21 cellular contexts compared by ENCODE assay signal in genomic region chr1:9314101-9314500, GRCh38. TPM values are rescaled to one million over a fixed set of nuclear protein-coding genes. Genes with fewer than 3 reads are reported as not detected.
DNase-seq lines count a peak whose midpoint lies in the region; ATAC-seq and TF ChIP-seq lines count a peak whose summit lies in the region.
"Had no signal": no experiment of that assay in that cellular context is flagged by ENCODE, and none has a peak within 500 bp of the region (broad histone marks: within the 10 kb centered on the region; RNA-seq: fewer than 3 reads in every experiment).

No MANE protein-coding gene starts in this region.

- no peak overlapping the region for H3K4me3 Mint-ChIP-seq in activated CD4-positive, alpha-beta memory T cell treated with anti-CD3 and anti-CD28 coated beads for 36 hours
- no peak overlapping the region for H3K4me3 Mint-ChIP-seq in stimulated activated naive CD8-positive, alpha-beta T cell treated with anti-CD3 and anti-CD28 coated beads, Interleukin-15, amount 100 ng/mL, for 72 hours
- H3K4me3 Mint-ChIP-seq in endodermal cell: no peak overlapping the region

- H3K27me3 ChIP-seq in IMR-90 (ENCODE audit: control insufficient read depth, insufficient read depth, low read length) (no peaks in the 10 kb centered on the region), kidney epithelial cell (ENCODE audit: control insufficient read depth, insufficient read depth, low read length) (no peaks in the 10 kb centered on the region), subcutaneous abdominal adipose tissue (ENCODE audit: control insufficient read depth in 5 of 5, insufficient read depth in 4 of 5, low read length in 5 of 5) (no peaks in the 10 kb centered on the region), endodermal cell (ENCODE audit: control insufficient read depth, insufficient read depth, low read length, poor library complexity, severe bottlenecking) (no peaks in the 10 kb centered on the region)
- H3K27me3 ChIP-seq: Peyer's patch had no signal

- H3K36me3 ChIP-seq in IMR-90 (ENCODE audit: control insufficient read depth, insufficient read depth, low read length) (no peaks in the 10 kb centered on the region; the same call in 1 of the 2 replicates), kidney epithelial cell (ENCODE audit: control insufficient read depth, insufficient read depth, low read length) (peaks cover 1% of the 10 kb centered on the region), subcutaneous abdominal adipose tissue (ENCODE audit: control insufficient read depth in 5 of 5, insufficient read depth in 5 of 5, low read length in 5 of 5) (peaks cover 0 to 15% (median 8%) of the 10 kb centered on the region in 5 donors), endodermal cell (ENCODE audit: control insufficient read depth, insufficient read depth, low read length) (peaks cover 3% of the 10 kb centered on the region)
- H3K36me3 ChIP-seq: Peyer's patch had no signal

- in situ Hi-C loops in IMR-90 (cut with MboI; ENCODE audit: low sequenced_read_pairs): no loop called here

- no peak overlapping the region for H4K8ac ChIP-seq in IMR-90 (ENCODE audit: low read depth in 2 of 2, low read length in 2 of 2)

- no peak overlapping the region for H2AFZ ChIP-seq in IMR-90 (replicated peaks; ENCODE audit: low read length, poor library complexity)

- H3K56ac ChIP-seq in IMR-90 (ENCODE audit: extremely low read depth, insufficient read depth, low read length): no peak overlapping the region

- whole genome bisulfite sequencing in IMR-90 (ENCODE audit: extremely low coverage in 2 of 2, insufficient read length in 1 of 2), 2 experiments: 69% methylated on average over 6 of the region's 7 CpGs; no CpG with 5 or more reads in 1 of the 2 experiments
- 89 to 90% methylated on average over 3 to 7 of the region's 7 CpGs for WGBS in endodermal cell (ENCODE audit: insufficient coverage in 1 of 2, insufficient read length in 1 of 2), 2 experiments

- H3K9me1 ChIP-seq in IMR-90 (ENCODE audit: insufficient read depth, low read length): peaks cover 45% of the 10 kb centered on the region

- H3K9me3 ChIP-seq in IMR-90 (ENCODE audit: control insufficient read depth, insufficient read depth, low read length): no peaks in the 10 kb centered on the region
- no peaks in the 10 kb centered on the region for H3K9me3 ChIP-seq in subcutaneous abdominal adipose tissue (ENCODE audit: control insufficient read depth in 5 of 5, low read length in 5 of 5)
- H3K9me3 ChIP-seq in endodermal cell (ENCODE audit: control insufficient read depth, low read length): no peaks in the 10 kb centered on the region
- H3K9me3 ChIP-seq: Peyer's patch had no signal

- peaks cover 94% of the 10 kb centered on the region for H4K20me1 ChIP-seq in IMR-90 (ENCODE audit: insufficient read depth, low read length)

- H3K18ac ChIP-seq in IMR-90 (ENCODE audit: low read depth, low read length): no peak overlapping the region

- no peak for TF ChIP-seq POLR2A in IMR-90 (IDR thresholded peaks at IDR 0.05; ENCODE audit: low read depth, low read length)

- no peak for TF ChIP-seq CTCF in IMR-90 (conservative IDR thresholded peaks at IDR 0.05; ENCODE audit: low read depth, low read length)
- peak; percentile 21 for TF ChIP-seq CTCF in kidney epithelial cell (IDR thresholded peaks at IDR 0.05; ENCODE audit: insufficient read depth, low read length, poor library complexity, severe bottlenecking)
- TF ChIP-seq CTCF in endodermal cell (conservative IDR thresholded peaks at IDR 0.05): no peak

- no peak overlapping the region for H2BK5ac ChIP-seq in IMR-90 (ENCODE audit: low read depth, low read length, poor library complexity, severe bottlenecking)

- no peak for ATAC-seq in IMR-90 (ENCODE audit: low read depth)
- ATAC-seq in stimulated activated naive CD8-positive, alpha-beta T cell treated with anti-CD3 and anti-CD28 coated beads, Interleukin-15, amount 100 ng/mL, for 72 hours: no peak
- ATAC-seq: activated CD4-positive, CD25-positive, alpha-beta regulatory T cell treated with anti-CD3 and anti-CD28 coated beads, Interleukin-2, amount 50 U/mL, for 24 hours had no signal

- intact Hi-C loops in IMR-90 (cut with micrococcal nuclease): no loop called here
- intact Hi-C loops in activated CD4-positive, alpha-beta memory T cell treated with anti-CD3 and anti-CD28 coated beads for 36 hours (cut with micrococcal nuclease): no loop called here

- H3K4me1 ChIP-seq in IMR-90 (ENCODE audit: control insufficient read depth, insufficient read depth, low read length): peaks cover 27% of the 10 kb centered on the region
- peaks cover 3 to 58% (median 49%) of the 10 kb centered on the region in 5 donors for H3K4me1 ChIP-seq in subcutaneous abdominal adipose tissue (ENCODE audit: control insufficient read depth in 5 of 5, insufficient read depth in 5 of 5, low read length in 5 of 5)
- H3K4me1 ChIP-seq in endodermal cell (ENCODE audit: control insufficient read depth, insufficient read depth, low read length): peaks cover 16% of the 10 kb centered on the region

- dilution Hi-C loops in IMR-90 (cut with HindIII; ENCODE audit: low sequenced_read_pairs, unreplicated experiment): no loop called here

- H3K27ac Mint-ChIP-seq in activated CD4-positive, alpha-beta memory T cell treated with anti-CD3 and anti-CD28 coated beads for 36 hours: peak overlapping the region; percentile 93
- peak overlapping the region in 1 of 2 donors; percentile 83 for H3K27ac Mint-ChIP-seq in stimulated activated naive CD8-positive, alpha-beta T cell treated with anti-CD3 and anti-CD28 coated beads, Interleukin-15, amount 100 ng/mL, for 72 hours
- H3K27ac Mint-ChIP-seq in endodermal cell: no peak overlapping the region

- no peaks in the 10 kb centered on the region for H3K9me3 Mint-ChIP-seq in activated CD4-positive, alpha-beta memory T cell treated with anti-CD3 and anti-CD28 coated beads for 36 hours
- H3K9me3 Mint-ChIP-seq in stimulated activated naive CD8-positive, alpha-beta T cell treated with anti-CD3 and anti-CD28 coated beads, Interleukin-15, amount 100 ng/mL, for 72 hours: no peaks in the 10 kb centered on the region
- H3K9me3 Mint-ChIP-seq in endodermal cell: no peaks in the 10 kb centered on the region
- H3K9me3 Mint-ChIP-seq: CD8-positive, alpha-beta memory T cell had no signal

- no peak overlapping the region for H3K4me3 ChIP-seq in IMR-90 (ENCODE audit: insufficient read depth, low read depth, low read length)
- H3K4me3 ChIP-seq in kidney epithelial cell (ENCODE audit: low read depth, low read length): no peak overlapping the region
- H3K4me3 ChIP-seq in subcutaneous abdominal adipose tissue (ENCODE audit: low read depth in 1 of 5, low read length in 5 of 5): no peak overlapping the region
- no peak overlapping the region for H3K4me3 ChIP-seq in endodermal cell (ENCODE audit: low read length)
- H3K4me3 ChIP-seq: lung, Peyer's patch, skin epidermis had no signal

- no peak overlapping the region for H3K9ac ChIP-seq in IMR-90 (ENCODE audit: low read depth, low read length)
- H3K9ac ChIP-seq in subcutaneous abdominal adipose tissue (ENCODE audit: low read length in 5 of 5): no peak overlapping the region
- no peak overlapping the region for H3K9ac ChIP-seq in endodermal cell (ENCODE audit: extremely low read depth, low read length, poor library complexity, severe bottlenecking)

- peak overlapping the region; percentile 69; the same call in 1 of the 2 replicates for H2AK5ac ChIP-seq in IMR-90 (ENCODE audit: low read depth, low read length)

- peak overlapping the region; percentile 19; the same call in 1 of the 2 replicates for H3K4ac ChIP-seq in IMR-90 (ENCODE audit: low read depth, low read length)

- H3K36me3 Mint-ChIP-seq in activated CD4-positive, alpha-beta memory T cell treated with anti-CD3 and anti-CD28 coated beads for 36 hours: no peaks in the 10 kb centered on the region
- H3K36me3 Mint-ChIP-seq in endodermal cell (ENCODE audit: low read depth): peaks cover 9% of the 10 kb centered on the region
- H3K36me3 Mint-ChIP-seq: CD8-positive, alpha-beta memory T cell had no signal

- H3K23ac ChIP-seq in IMR-90 (ENCODE audit: low read depth, low read length): no peak overlapping the region

- H2BK15ac ChIP-seq in IMR-90 (ENCODE audit: low read depth, low read length): no peak overlapping the region; the same call in 2 of the 3 replicates

- H3K4me2 ChIP-seq in IMR-90 (ENCODE audit: low read depth, low read length): no peak overlapping the region

- peak overlapping the region; percentile 23; the same call in 1 of the 2 replicates for H4K91ac ChIP-seq in IMR-90 (ENCODE audit: insufficient read depth, low read depth, low read length)

- peak overlapping the region; percentile 68; the same call in 1 of the 2 replicates for H2BK120ac ChIP-seq in IMR-90 (ENCODE audit: low read depth, low read length)

- no peak for TF ChIP-seq RAD21 in IMR-90 (IDR thresholded peaks at IDR 0.05; ENCODE audit: low read length)

- POLR2A ChIA-PET in IMR-90 (lab: Charles Lee; ENCODE audit: unreplicated experiment): no interaction called here
- POLR2A ChIA-PET in activated CD4-positive, alpha-beta memory T cell treated with anti-CD3 and anti-CD28 coated beads for 36 hours (lab: Charles Lee): no interaction called here

- CTCF ChIA-PET in IMR-90 (lab: Yijun Ruan, JAX): interaction anchor here (0.6 kb wide), 1 partner anchor 1430 kb away, joined by 3 read pairs; no protein-coding TSS in a partner anchor
- CTCF ChIA-PET in activated CD4-positive, alpha-beta memory T cell treated with anti-CD3 and anti-CD28 coated beads for 36 hours (lab: Charles Lee): no interaction called here

- H3K27ac ChIP-seq in IMR-90 (ENCODE audit: insufficient read depth, low read length): no peak overlapping the region
- H3K27ac ChIP-seq in subcutaneous abdominal adipose tissue (ENCODE audit: low read depth, low read length): peak overlapping the region; percentile 65
- H3K27ac ChIP-seq in endodermal cell (ENCODE audit: low read depth, low read length): no peak overlapping the region

- H2AK9ac ChIP-seq in IMR-90 (replicated peaks; ENCODE audit: low read depth, low read length, poor library complexity): no peak overlapping the region

- BruUV-seq in IMR-90 (replicated peaks; lab: Mats Ljungman, UMichigan): no TSS peak

- peaks cover 38% of the 10 kb centered on the region for H3K4me1 Mint-ChIP-seq in activated CD4-positive, alpha-beta memory T cell treated with anti-CD3 and anti-CD28 coated beads for 36 hours (ENCODE audit: low read depth)
- peaks cover 47% of the 10 kb centered on the region for H3K4me1 Mint-ChIP-seq in stimulated activated naive CD8-positive, alpha-beta T cell treated with anti-CD3 and anti-CD28 coated beads, Interleukin-15, amount 100 ng/mL, for 72 hours
- peaks cover 46% of the 10 kb centered on the region for H3K4me1 Mint-ChIP-seq in endodermal cell

- H2BK20ac ChIP-seq in IMR-90 (ENCODE audit: low read depth, low read length): peak overlapping the region; percentile 16; the same call in 1 of the 2 replicates

- H4K5ac ChIP-seq in IMR-90 (ENCODE audit: low read depth, low read length): no peak overlapping the region

- no peak overlapping the region for H3K14ac ChIP-seq in IMR-90 (replicated peaks; ENCODE audit: low read depth, low read length)

- H3K27me3 Mint-ChIP-seq in activated CD4-positive, alpha-beta memory T cell treated with anti-CD3 and anti-CD28 coated beads for 36 hours: no peaks in the 10 kb centered on the region
- peaks cover 16% of the 10 kb centered on the region for H3K27me3 Mint-ChIP-seq in stimulated activated naive CD8-positive, alpha-beta T cell treated with anti-CD3 and anti-CD28 coated beads, Interleukin-15, amount 100 ng/mL, for 72 hours
- H3K27me3 Mint-ChIP-seq in endodermal cell (ENCODE audit: insufficient read depth): no peaks in the 10 kb centered on the region

- no peak for DNase-seq in IMR-90
- no peak for DNase-seq in activated CD4-positive, alpha-beta memory T cell treated with anti-CD3 and anti-CD28 coated beads for 36 hours
- DNase-seq in kidney epithelial cell (ENCODE audit: low read depth): no peak
- no peak for DNase-seq in stimulated activated naive CD8-positive, alpha-beta T cell treated with anti-CD3 and anti-CD28 coated beads, Interleukin-15, amount 100 ng/mL, for 72 hours
- no peak for DNase-seq in GM19238 (ENCODE audit: insufficient read length, low spot score)
- DNase-seq in endodermal cell: no peak
- DNase-seq: activated naive CD4-positive, alpha-beta T cell treated with Interleukin-2 at 50 U/mL for 16 hours; activated T-cell treated with anti-CD3 and anti-CD28 coated beads, Interleukin-2, amount 50 U/mL, for 1 hour; CD8-positive, alpha-beta memory T cell; cortex of kidney; DMS53; kidney; MM.1S; NCI-H1417; NCI-H510A treated with DMSO at 0.1 percent for 48 hours; Peyer's patch; stimulated activated CD4-positive, alpha-beta T cell treated with anti-CD3 and anti-CD28 coated beads, Interleukin-1b, Interleukin-23, amount 100 ng/mL, for 48 hours had no signal

- H3K79me1 ChIP-seq in IMR-90 (ENCODE audit: low read depth in 1 of 2, low read length in 2 of 2): peaks cover 26 to 90% of the 10 kb centered on the region in 2 experiments

RNA-seq across cellular contexts. Expression of gene SPSB1, which starts 21.4 kb away (rescaled TPM):
- total RNA-seq in IMR-90 (2012; rRNA removed): 15.0 and 16.7 TPM in 2 replicates
- 17.6 and 19.8 TPM in 2 replicates for polyA plus RNA-seq in IMR-90 (2012; rRNA removed)
- 22.0 and 35.7 TPM in 2 replicates for polyA plus RNA-seq in IMR-90 (2012; cell fraction: cytosol; rRNA removed)
- 16.5 and 24.0 TPM in 2 replicates for polyA plus RNA-seq in IMR-90 (2012; cell fraction: nucleus; rRNA removed; ENCODE audit: low replicate concordance)
- 10 to 100 TPM; 11.0 to 12.5 TPM for total RNA-seq in activated CD4-positive, alpha-beta memory T cell treated with anti-CD3 and anti-CD28 coated beads for 36 hours
- 60.0 and 73.7 TPM in 2 replicates for total RNA-seq in kidney epithelial cell
- total RNA-seq in endodermal cell: 10 to 100 TPM; 20.4 to 26.9 TPM
- polyA plus RNA-seq in endodermal cell (2013, experiment 1 of 2): 10.5 TPM
- polyA plus RNA-seq in endodermal cell (2013, experiment 2 of 2): 10.7 TPM
